12 cellular contexts compared by ENCODE assay signal in the genomic region with DNA sequence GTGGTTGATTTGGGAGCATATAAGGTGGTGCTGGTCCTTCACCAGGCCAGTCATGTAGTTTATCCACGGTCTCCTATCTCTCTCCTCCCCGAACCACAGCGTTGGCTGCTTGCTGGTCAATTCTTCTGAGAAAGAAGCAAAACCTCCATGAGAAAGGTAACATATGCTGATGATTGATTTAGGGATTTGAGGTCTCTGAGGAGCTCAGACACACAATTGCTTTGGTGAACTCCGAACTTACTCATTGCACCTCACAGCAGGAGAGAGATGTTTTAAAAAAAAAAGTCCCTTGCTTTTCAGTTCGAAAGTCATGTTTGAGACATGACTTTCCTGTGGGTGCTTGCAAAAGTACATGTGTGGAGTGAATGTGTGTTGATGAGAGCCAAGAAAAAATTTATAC.
"Had no signal": no experiment of that assay in that cellular context is flagged by ENCODE, and none has a peak within 500 bp of the region (broad histone marks: within the 10 kb centered on the region; RNA-seq: fewer than 3 reads in every experiment).

No MANE protein-coding gene starts in this region.

- ATAC-seq: activated CD8-positive, alpha-beta memory T cell treated with anti-CD3 and anti-CD28 coated beads, Interleukin-2, amount 10 ng/mL, durations not matched to agents 7 days and 5 days; activated T-cell treated with anti-CD3 and anti-CD28 coated beads, Interleukin-2, amount 50 U/mL, for 4 hours; lower lobe of right lung had no signal

- H3K27me3 ChIP-seq: esophagus squamous epithelium, stomach had no signal

- H3K4me1 ChIP-seq: lower lobe of right lung had no signal

- DNase-seq: activated CD8-positive, alpha-beta memory T cell treated with anti-CD3 and anti-CD28 coated beads, Interleukin-2, amount 10 ng/mL, durations not matched to agents 7 days and 5 days; activated gamma-delta T cell treated with Interleukin-2 at 50 U/mL for 16 hours; activated naive CD8-positive, alpha-beta T cell treated with anti-CD3 and anti-CD28 coated beads, Interleukin-2, amount 10 ng/mL, durations not matched to agents 7 days and 5 days; activated T-cell treated with anti-CD3 and anti-CD28 coated beads, Interleukin-2, amount 50 U/mL, for 4 hours; aorta; esophagus squamous epithelium; foreskin fibroblast; glutamatergic neuron; lower lobe of right lung; stimulated activated CD4-positive, alpha-beta T cell treated with anti-CD3 and anti-CD28 coated beads, Interleukin-15, amount 100 ng/mL, for 24 hours; stimulated activated CD4-positive, alpha-beta T cell treated with anti-CD3 and anti-CD28 coated beads, Interleukin-4, amount 100 ng/mL, for 24 hours; stomach had no signal

- H3K4me3 ChIP-seq: esophagus squamous epithelium, lower lobe of right lung, stomach had no signal

- H3K36me3 ChIP-seq: esophagus squamous epithelium, lower lobe of right lung, stomach had no signal

- H3K9me3 ChIP-seq: esophagus squamous epithelium, lower lobe of right lung, stomach had no signal

- H3K27ac ChIP-seq: esophagus squamous epithelium, lower lobe of right lung, stomach had no signal
